Comparison of ENCODE assay signal across 8 cellular contexts in the genomic region with DNA sequence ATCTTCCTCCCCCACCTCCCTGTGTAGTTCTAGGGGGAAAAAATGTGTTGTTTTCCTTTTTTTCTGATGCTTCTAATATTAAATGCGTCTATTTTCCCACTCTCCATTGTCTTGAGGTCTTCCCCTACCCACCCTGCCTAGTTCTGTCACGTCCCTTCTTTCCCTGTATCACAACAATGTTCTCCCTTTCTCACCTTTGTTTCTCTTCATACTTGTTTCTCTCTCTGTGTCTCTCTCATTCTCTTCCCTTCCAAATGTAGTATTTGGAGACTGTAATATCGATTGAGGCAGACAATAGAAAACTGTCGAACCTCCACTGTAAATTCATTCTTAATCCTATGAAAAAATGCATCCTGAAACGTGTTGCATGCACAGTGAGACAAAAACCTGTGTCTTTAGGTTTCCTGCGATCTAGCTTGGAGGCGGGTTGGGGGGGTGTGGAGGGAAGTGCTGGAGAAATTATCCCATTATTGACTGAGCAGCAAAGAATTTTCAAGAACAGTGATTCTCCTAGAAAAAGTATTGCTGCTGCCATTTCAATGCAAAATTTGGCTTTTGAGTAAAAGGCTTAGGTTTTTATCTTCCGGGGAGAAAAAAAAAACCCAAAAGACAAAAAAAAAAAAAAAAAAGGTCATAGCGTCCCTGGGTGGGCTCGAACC. TPM values are rescaled to one million over a fixed set of nuclear protein-coding genes. Genes with fewer than 3 reads are reported as not detected.
DNase-seq lines count a peak whose midpoint lies in the region; ATAC-seq and TF ChIP-seq lines count a peak whose summit lies in the region.

No MANE protein-coding gene starts in this region.

- H3K4me3 Mint-ChIP-seq in endothelial cell (ENCODE audit: unreplicated experiment): peak overlapping the region; percentile 98

- no peak for ATAC-seq in left cardiac atrium
- no peak for ATAC-seq in GM18867 (IDR thresholded peaks at IDR 0.05; ENCODE audit: unreplicated experiment)

- peak overlapping the region; percentile 97 for H3K4me2 ChIP-seq in PC-9

- POLR2A ChIA-PET in PC-9 (lab: Charles Lee; ENCODE audit: unreplicated experiment): interaction anchor here (0.6 kb wide), 3 partner anchors 36 to 126 kb away, joined by 3 to 5 read pairs (median 4); no protein-coding TSS in a partner anchor

- intact Hi-C loops in left ventricle myocardium inferior (cut with micrococcal nuclease): no loop called here
- intact Hi-C loops in left cardiac atrium (cut with DNase I): loop anchor here in 1 of 2 donors (5.0 kb wide), 2 partner anchors 46 to 401 kb away; partner anchors contain the start of genes PIP4K2B and PLXDC1
- intact Hi-C loops in PC-9 (cut with micrococcal nuclease; ENCODE audit: unreplicated experiment): loop anchor here (2.0 to 5.0 kb wide), 3 partner anchors 46 to 402 kb away; partner anchors contain the start of genes FBXO47 and PIP4K2B

- peaks cover 42% of the 10 kb centered on the region for H3K4me1 Mint-ChIP-seq in endothelial cell (ENCODE audit: unreplicated experiment)

- H3K9me3 ChIP-seq in left ventricle myocardium inferior (replicated peaks): no peaks in the 10 kb centered on the region
- no peaks in the 10 kb centered on the region for H3K9me3 ChIP-seq in PC-9 (ENCODE audit: insufficient read depth, low read depth)

- peak overlapping the region; percentile 96 for H3K27ac Mint-ChIP-seq in endothelial cell (ENCODE audit: unreplicated experiment)

- BruUV-seq in PC-9 (replicated peaks; lab: Mats Ljungman, UMichigan): no TSS peak

- peaks cover 11% of the 10 kb centered on the region for H3F3A ChIP-seq in PC-9 (ENCODE audit: insufficient read depth, low read depth)

- CTCF ChIA-PET in PC-9 (lab: Charles Lee): no interaction called here

- H2AFZ ChIP-seq in PC-9: peak overlapping the region; percentile 53

- H3K27ac ChIP-seq in left ventricle myocardium inferior (replicated peaks): peak overlapping the region; percentile 96
- peak overlapping the region; percentile 53; the same call in 1 of the 2 replicates for H3K27ac ChIP-seq in PC-9

- H4K20me1 ChIP-seq in PC-9 (ENCODE audit: insufficient read depth): peaks cover 6% of the 10 kb centered on the region; the same call in 1 of the 2 replicates

- peaks cover 15% of the 10 kb centered on the region for H3K27me3 Mint-ChIP-seq in endothelial cell (ENCODE audit: unreplicated experiment)

- H3K4me3 ChIP-seq in left ventricle myocardium inferior (peak overlapping the region; percentile 78), PC-9 (peak overlapping the region; percentile 92), retinal pigment epithelial cell (ENCODE audit: low read length) (peak overlapping the region; percentile 84)

- H3K9me2 ChIP-seq in PC-9 (ENCODE audit: insufficient read depth): no peaks in the 10 kb centered on the region

- no peaks in the 10 kb centered on the region for H3K9me3 Mint-ChIP-seq in endothelial cell (ENCODE audit: unreplicated experiment)

- H3K4me1 ChIP-seq in left ventricle myocardium inferior (peaks cover 80% of the 10 kb centered on the region), PC-9 (replicated peaks; ENCODE audit: insufficient read depth) (peaks cover 17% of the 10 kb centered on the region)

- H3K27me3 ChIP-seq in left ventricle myocardium inferior (ENCODE audit: low read depth): no peaks in the 10 kb centered on the region
- no peaks in the 10 kb centered on the region for H3K27me3 ChIP-seq in PC-9 (ENCODE audit: insufficient read depth, low read depth)

- H3K79me2 ChIP-seq in PC-9 (ENCODE audit: low read depth): peaks cover 75% of the 10 kb centered on the region

- DNase-seq in left ventricle myocardium inferior (no peak), left cardiac atrium (no peak), PC-9 (no peak), endothelial cell (ENCODE audit: low spot score) (no peak), retinal pigment epithelial cell (ENCODE audit: low read depth) (no peak), SK-N-DZ (ENCODE audit: low spot score) (no peak), NCI-H187 (lab: John Stamatoyannopoulos, UW) (no peak)

- H3K36me3 ChIP-seq in left ventricle myocardium inferior (peaks cover 22% of the 10 kb centered on the region), PC-9 (ENCODE audit: low read depth) (no peaks in the 10 kb centered on the region)

- TF ChIP-seq CTCF in left ventricle myocardium inferior (IDR thresholded peaks at IDR 0.05; ENCODE audit: borderline replicate concordance) (no peak), PC-9 (conservative IDR thresholded peaks at IDR 0.05) (no peak), endothelial cell (IDR thresholded peaks at IDR 0.05; ENCODE audit: unreplicated experiment) (no peak), retinal pigment epithelial cell (conservative IDR thresholded peaks at IDR 0.05; ENCODE audit: low read depth, low read length) (no peak)

- H3K36me3 Mint-ChIP-seq in endothelial cell (ENCODE audit: low read depth, unreplicated experiment): peaks cover 22% of the 10 kb centered on the region

RNA-seq across cellular contexts. Expression of gene PSMB3, which starts 1.3 kb away (rescaled TPM):
- 149 TPM for total RNA-seq in left ventricle myocardium inferior
- total RNA-seq in left cardiac atrium: 100 to 1,000 TPM; 139 to 163 TPM
- 262 and 278 TPM in 2 replicates for total RNA-seq in PC-9 (2021)
- total RNA-seq in endothelial cell (ENCODE audit: unreplicated experiment): 175 TPM
- 569 and 605 TPM in 2 replicates for polyA plus RNA-seq in SK-N-DZ (2014; cell fraction: cytosol; rRNA removed)
- 236 and 352 TPM in 2 replicates for polyA plus RNA-seq in SK-N-DZ (2014; cell fraction: nucleus; rRNA removed)

RNA-seq across cellular contexts. Expression of gene PCGF2, which starts 3.1 kb away (rescaled TPM):
- total RNA-seq in left ventricle myocardium inferior: 20.7 TPM
- 10 to 100 TPM; 28.2 to 45.2 TPM for total RNA-seq in left cardiac atrium
- total RNA-seq in PC-9 (2021): 26.9 and 43.3 TPM in 2 replicates
- total RNA-seq in endothelial cell (ENCODE audit: unreplicated experiment): 79.4 TPM
- polyA plus RNA-seq in SK-N-DZ (2014; cell fraction: cytosol; rRNA removed): 13.8 and 15.0 TPM in 2 replicates
- polyA plus RNA-seq in SK-N-DZ (2014; cell fraction: nucleus; rRNA removed): 16.6 and 33.3 TPM in 2 replicates

RNA-seq across cellular contexts. Expression of gene CISD3, which starts 21.1 kb away (rescaled TPM):
- total RNA-seq in left ventricle myocardium inferior (75.9 TPM), left cardiac atrium (10 to 100 TPM; 51.1 to 66.2 TPM), PC-9 (2021) (36.6 and 38.1 TPM in 2 replicates), endothelial cell (ENCODE audit: unreplicated experiment) (17.0 TPM)
- polyA plus RNA-seq in SK-N-DZ (2014; cell fraction: cytosol; rRNA removed): 4.1 and 5.9 TPM in 2 replicates
- 5.0 TPM in 2 replicates for polyA plus RNA-seq in SK-N-DZ (2014; cell fraction: nucleus; rRNA removed)

RNA-seq across cellular contexts. Expression of gene MLLT6, which starts 46.2 kb away (rescaled TPM):
- total RNA-seq in left ventricle myocardium inferior (74.1 TPM), left cardiac atrium (10 to 100 TPM; 76.1 to 88.9 TPM), PC-9 (2021) (113 and 127 TPM in 2 replicates), endothelial cell (ENCODE audit: unreplicated experiment) (33.8 TPM)
- 24.7 and 25.6 TPM in 2 replicates for polyA plus RNA-seq in SK-N-DZ (2014; cell fraction: cytosol; rRNA removed)
- 88.4 and 109 TPM in 2 replicates for polyA plus RNA-seq in SK-N-DZ (2014; cell fraction: nucleus; rRNA removed)

RNA-seq across cellular contexts. Expression of gene PIP4K2B, which starts 48.1 kb away (rescaled TPM):
- total RNA-seq in left ventricle myocardium inferior: 42.7 TPM
- total RNA-seq in left cardiac atrium: 10 to 100 TPM; 36.1 to 42.0 TPM
- total RNA-seq in PC-9 (2021): 40.6 and 47.4 TPM in 2 replicates
- 91.7 TPM for total RNA-seq in endothelial cell (ENCODE audit: unreplicated experiment)
- polyA plus RNA-seq in SK-N-DZ (2014; cell fraction: cytosol; rRNA removed): 55.3 and 64.1 TPM in 2 replicates
- polyA plus RNA-seq in SK-N-DZ (2014; cell fraction: nucleus; rRNA removed): 60.6 and 62.5 TPM in 2 replicates
